In genomic region chr12:113955109-113955970, GRCh38 we compare ENCODE assay signal across 1 cellular context.
TF ChIP-seq lines count a peak whose summit lies in the region.

No MANE protein-coding gene starts in this region.

TF ChIP-seq in GM12878, 131 proteins besides CTCF, POLR2A, EP300 and RAD21:
- TF ChIP-seq E4F1 (IDR thresholded peaks at IDR 0.05; ENCODE audit: borderline replicate concordance, partially characterized antibody) (no peak), ZNF217 (IDR thresholded peaks at IDR 0.05) (no peak), PAX8 (IDR thresholded peaks at IDR 0.05) (no peak), MYB (IDR thresholded peaks at IDR 0.05; ENCODE audit: borderline replicate concordance, low read depth, low read length) (no peak), IRF4 (IDR thresholded peaks at IDR 0.05; ENCODE audit: low read depth, low read length) (no peak), SIX5 (IDR thresholded peaks at IDR 0.05; ENCODE audit: low read depth, low read length, severe bottlenecking) (no peak), WRNIP1 (IDR thresholded peaks at IDR 0.05; ENCODE audit: borderline replicate concordance, low read depth, low read length) (no peak), MAX (IDR thresholded peaks at IDR 0.05; ENCODE audit: low read depth, low read length) (no peak)
- TF ChIP-seq, protein P1, sequence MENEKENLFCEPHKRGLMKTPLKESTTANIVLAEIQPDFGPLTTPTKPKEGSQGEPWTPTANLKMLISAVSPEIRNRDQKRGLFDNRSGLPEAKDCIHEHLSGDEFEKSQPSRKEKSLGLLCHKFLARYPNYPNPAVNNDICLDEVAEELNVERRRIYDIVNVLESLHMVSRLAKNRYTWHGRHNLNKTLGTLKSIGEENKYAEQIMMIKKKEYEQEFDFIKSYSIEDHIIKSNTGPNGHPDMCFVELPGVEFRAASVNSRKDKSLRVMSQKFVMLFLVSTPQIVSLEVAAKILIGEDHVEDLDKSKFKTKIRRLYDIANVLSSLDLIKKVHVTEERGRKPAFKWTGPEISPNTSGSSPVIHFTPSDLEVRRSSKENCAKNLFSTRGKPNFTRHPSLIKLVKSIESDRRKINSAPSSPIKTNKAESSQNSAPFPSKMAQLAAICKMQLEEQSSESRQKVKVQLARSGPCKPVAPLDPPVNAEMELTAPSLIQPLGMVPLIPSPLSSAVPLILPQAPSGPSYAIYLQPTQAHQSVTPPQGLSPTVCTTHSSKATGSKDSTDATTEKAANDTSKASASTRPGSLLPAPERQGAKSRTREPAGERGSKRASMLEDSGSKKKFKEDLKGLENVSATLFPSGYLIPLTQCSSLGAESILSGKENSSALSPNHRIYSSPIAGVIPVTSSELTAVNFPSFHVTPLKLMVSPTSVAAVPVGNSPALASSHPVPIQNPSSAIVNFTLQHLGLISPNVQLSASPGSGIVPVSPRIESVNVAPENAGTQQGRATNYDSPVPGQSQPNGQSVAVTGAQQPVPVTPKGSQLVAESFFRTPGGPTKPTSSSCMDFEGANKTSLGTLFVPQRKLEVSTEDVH (IDR thresholded peaks at IDR 0.05; ENCODE audit: low read depth, partially characterized antibody): no peak
